Comparison of ENCODE assay signal across 4 cellular contexts in the genomic region with DNA sequence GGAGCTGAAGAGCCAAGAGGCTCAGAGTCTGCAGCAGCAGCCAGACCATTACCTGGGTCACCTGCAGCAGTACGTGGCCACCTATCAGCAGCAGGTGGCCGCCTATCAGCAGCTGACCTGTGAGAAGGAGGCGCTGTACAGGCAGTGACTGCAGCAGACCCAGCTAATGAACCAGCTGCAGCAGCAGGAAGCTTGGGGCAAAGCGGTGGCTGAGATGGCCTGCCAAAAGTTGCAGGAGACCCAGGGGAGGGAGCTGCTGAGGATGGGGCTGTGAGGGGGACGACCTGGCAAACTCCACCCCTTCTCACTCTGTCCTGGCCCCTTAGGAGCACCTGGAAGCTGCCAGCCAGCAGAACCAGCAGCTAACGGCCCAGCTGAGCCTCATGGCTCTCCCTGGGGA. TPM values are rescaled to one million over a fixed set of nuclear protein-coding genes. Genes with fewer than 3 reads are reported as not detected.
"Had no signal": no experiment of that assay in that cellular context is flagged by ENCODE, and none has a peak within 500 bp of the region (broad histone marks: within the 10 kb centered on the region; RNA-seq: fewer than 3 reads in every experiment).

No MANE protein-coding gene starts in this region.

RNA-seq across cellular contexts. Expression of gene GOLGA8H, which starts 8.4 kb away (rescaled TPM):
- total RNA-seq: PC-9, Right ventricle myocardium inferior, Right ventricle myocardium superior, RPMI7951 had no signal
